Comparison of ENCODE assay signal across 1 cellular context in genomic region chr11:45158210-45158644, GRCh38.
TF ChIP-seq lines count a peak whose summit lies in the region.

No MANE protein-coding gene starts in this region.

TF ChIP-seq in GM23338, 12 proteins besides CTCF, POLR2A, EP300 and RAD21 (continued from another document):
- TF ChIP-seq, protein P1, sequence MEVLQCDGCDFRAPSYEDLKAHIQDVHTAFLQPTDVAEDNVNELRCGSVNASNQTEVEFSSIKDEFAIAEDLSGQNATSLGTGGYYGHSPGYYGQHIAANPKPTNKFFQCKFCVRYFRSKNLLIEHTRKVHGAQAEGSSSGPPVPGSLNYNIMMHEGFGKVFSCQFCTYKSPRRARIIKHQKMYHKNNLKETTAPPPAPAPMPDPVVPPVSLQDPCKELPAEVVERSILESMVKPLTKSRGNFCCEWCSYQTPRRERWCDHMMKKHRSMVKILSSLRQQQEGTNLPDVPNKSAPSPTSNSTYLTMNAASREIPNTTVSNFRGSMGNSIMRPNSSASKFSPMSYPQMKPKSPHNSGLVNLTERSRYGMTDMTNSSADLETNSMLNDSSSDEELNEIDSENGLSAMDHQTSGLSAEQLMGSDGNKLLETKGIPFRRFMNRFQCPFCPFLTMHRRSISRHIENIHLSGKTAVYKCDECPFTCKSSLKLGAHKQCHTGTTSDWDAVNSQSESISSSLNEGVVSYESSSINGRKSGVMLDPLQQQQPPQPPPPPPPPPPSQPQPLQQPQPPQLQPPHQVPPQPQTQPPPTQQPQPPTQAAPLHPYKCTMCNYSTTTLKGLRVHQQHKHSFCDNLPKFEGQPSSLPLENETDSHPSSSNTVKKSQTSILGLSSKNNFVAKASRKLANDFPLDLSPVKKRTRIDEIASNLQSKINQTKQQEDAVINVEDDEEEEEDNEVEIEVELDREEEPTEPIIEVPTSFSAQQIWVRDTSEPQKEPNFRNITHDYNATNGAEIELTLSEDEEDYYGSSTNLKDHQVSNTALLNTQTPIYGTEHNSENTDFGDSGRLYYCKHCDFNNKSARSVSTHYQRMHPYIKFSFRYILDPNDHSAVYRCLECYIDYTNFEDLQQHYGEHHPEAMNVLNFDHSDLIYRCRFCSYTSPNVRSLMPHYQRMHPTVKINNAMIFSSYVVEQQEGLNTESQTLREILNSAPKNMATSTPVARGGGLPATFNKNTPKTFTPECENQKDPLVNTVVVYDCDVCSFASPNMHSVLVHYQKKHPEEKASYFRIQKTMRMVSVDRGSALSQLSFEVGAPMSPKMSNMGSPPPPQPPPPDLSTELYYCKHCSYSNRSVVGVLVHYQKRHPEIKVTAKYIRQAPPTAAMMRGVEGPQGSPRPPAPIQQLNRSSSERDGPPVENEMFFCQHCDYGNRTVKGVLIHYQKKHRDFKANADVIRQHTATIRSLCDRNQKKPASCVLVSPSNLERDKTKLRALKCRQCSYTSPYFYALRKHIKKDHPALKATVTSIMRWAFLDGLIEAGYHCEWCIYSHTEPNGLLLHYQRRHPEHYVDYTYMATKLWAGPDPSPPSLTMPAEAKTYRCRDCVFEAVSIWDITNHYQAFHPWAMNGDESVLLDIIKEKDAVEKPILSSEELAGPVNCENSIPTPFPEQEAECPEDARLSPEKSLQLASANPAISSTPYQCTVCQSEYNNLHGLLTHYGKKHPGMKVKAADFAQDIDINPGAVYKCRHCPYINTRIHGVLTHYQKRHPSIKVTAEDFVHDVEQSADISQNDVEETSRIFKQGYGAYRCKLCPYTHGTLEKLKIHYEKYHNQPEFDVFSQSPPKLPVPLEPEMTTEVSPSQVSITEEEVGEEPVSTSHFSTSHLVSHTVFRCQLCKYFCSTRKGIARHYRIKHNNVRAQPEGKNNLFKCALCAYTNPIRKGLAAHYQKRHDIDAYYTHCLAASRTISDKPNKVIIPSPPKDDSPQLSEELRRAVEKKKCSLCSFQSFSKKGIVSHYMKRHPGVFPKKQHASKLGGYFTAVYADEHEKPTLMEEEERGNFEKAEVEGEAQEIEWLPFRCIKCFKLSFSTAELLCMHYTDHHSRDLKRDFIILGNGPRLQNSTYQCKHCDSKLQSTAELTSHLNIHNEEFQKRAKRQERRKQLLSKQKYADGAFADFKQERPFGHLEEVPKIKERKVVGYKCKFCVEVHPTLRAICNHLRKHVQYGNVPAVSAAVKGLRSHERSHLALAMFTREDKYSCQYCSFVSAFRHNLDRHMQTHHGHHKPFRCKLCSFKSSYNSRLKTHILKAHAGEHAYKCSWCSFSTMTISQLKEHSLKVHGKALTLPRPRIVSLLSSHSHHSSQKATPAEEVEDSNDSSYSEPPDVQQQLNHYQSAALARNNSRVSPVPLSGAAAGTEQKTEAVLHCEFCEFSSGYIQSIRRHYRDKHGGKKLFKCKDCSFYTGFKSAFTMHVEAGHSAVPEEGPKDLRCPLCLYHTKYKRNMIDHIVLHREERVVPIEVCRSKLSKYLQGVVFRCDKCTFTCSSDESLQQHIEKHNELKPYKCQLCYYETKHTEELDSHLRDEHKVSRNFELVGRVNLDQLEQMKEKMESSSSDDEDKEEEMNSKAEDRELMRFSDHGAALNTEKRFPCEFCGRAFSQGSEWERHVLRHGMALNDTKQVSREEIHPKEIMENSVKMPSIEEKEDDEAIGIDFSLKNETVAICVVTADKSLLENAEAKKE (CRISPR knock-in tag; IDR thresholded peaks at IDR 0.05), result no peak
- TF ChIP-seq, protein P2, sequence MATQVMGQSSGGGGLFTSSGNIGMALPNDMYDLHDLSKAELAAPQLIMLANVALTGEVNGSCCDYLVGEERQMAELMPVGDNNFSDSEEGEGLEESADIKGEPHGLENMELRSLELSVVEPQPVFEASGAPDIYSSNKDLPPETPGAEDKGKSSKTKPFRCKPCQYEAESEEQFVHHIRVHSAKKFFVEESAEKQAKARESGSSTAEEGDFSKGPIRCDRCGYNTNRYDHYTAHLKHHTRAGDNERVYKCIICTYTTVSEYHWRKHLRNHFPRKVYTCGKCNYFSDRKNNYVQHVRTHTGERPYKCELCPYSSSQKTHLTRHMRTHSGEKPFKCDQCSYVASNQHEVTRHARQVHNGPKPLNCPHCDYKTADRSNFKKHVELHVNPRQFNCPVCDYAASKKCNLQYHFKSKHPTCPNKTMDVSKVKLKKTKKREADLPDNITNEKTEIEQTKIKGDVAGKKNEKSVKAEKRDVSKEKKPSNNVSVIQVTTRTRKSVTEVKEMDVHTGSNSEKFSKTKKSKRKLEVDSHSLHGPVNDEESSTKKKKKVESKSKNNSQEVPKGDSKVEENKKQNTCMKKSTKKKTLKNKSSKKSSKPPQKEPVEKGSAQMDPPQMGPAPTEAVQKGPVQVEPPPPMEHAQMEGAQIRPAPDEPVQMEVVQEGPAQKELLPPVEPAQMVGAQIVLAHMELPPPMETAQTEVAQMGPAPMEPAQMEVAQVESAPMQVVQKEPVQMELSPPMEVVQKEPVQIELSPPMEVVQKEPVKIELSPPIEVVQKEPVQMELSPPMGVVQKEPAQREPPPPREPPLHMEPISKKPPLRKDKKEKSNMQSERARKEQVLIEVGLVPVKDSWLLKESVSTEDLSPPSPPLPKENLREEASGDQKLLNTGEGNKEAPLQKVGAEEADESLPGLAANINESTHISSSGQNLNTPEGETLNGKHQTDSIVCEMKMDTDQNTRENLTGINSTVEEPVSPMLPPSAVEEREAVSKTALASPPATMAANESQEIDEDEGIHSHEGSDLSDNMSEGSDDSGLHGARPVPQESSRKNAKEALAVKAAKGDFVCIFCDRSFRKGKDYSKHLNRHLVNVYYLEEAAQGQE (IDR thresholded peaks at IDR 0.05; ENCODE audit: unreplicated experiment), result no peak
- TF ChIP-seq ZNF331 (CRISPR knock-in tag; IDR thresholded peaks at IDR 0.05; ENCODE audit: low read depth) (no peak), EZH2 (IDR thresholded peaks at IDR 0.05; ENCODE audit: low read depth, unreplicated experiment) (no peak), JUNB (IDR thresholded peaks at IDR 0.05; ENCODE audit: unreplicated experiment) (no peak), NANOG (IDR thresholded peaks at IDR 0.05; ENCODE audit: borderline replicate concordance) (no peak), ZNF114 (CRISPR knock-in tag; IDR thresholded peaks at IDR 0.05) (no peak), POLR2AphosphoS5 (IDR thresholded peaks at IDR 0.05; ENCODE audit: low read depth) (no peak), STAT1 (IDR thresholded peaks at IDR 0.05; ENCODE audit: unreplicated experiment) (no peak), ETS1 (IDR thresholded peaks at IDR 0.05) (no peak), CREB1 (CRISPR knock-in tag; IDR thresholded peaks at IDR 0.05; ENCODE audit: low read depth) (no peak)
